In genomic region chr3:136249593-136250225, GRCh38 we compare ENCODE assay signal across 9 cellular contexts. TPM values are rescaled to one million over a fixed set of nuclear protein-coding genes. Genes with fewer than 3 reads are reported as not detected.
DNase-seq lines count a peak whose midpoint lies in the region; ATAC-seq, FAIRE-seq and TF ChIP-seq lines count a peak whose summit lies in the region.
"Had no signal": no experiment of that assay in that cellular context is flagged by ENCODE, and none has a peak within 500 bp of the region (broad histone marks: within the 10 kb centered on the region; RNA-seq: fewer than 3 reads in every experiment).

No MANE protein-coding gene starts in this region.

- peak overlapping the region; percentile 91 to 99 (median 97) for H3K27ac Mint-ChIP-seq in nephron

- no peaks in the 10 kb centered on the region for H3F3A ChIP-seq in Loucy (ENCODE audit: low read depth)

- peak overlapping the region; percentile 70 for H3K4me2 ChIP-seq in Loucy (ENCODE audit: low read depth, low read length, poor library complexity, severe bottlenecking)

- DNase-seq in frontal cortex (ENCODE audit: low spot score in 2 of 2) (no peak), DMS153 treated with DMSO at 0.1 percent for 48 hours (lab: John Stamatoyannopoulos, UW; ENCODE audit: unreplicated experiment) (no peak), anterior cingulate cortex (lab: John Stamatoyannopoulos, UW) (no peak)

- peaks cover 23% of the 10 kb centered on the region for H3K4me1 ChIP-seq in Loucy (ENCODE audit: insufficient read depth, low read length, poor library complexity, severe bottlenecking)

- peaks cover 31% of the 10 kb centered on the region for H3K79me2 ChIP-seq in Loucy (ENCODE audit: insufficient read depth, low read length)

- H3K9me3 ChIP-seq in Loucy (ENCODE audit: insufficient read depth, low read depth, low read length), result no peaks in the 10 kb centered on the region

- peaks cover 5% of the 10 kb centered on the region for H3K27me3 Mint-ChIP-seq in nephron (ENCODE audit: low read depth)

- no peaks in the 10 kb centered on the region for H3K9me2 ChIP-seq in Loucy (replicated peaks; ENCODE audit: low read depth, low read length)

- H3K4me3 Mint-ChIP-seq in nephron, result peak overlapping the region; percentile 89 to 92 (median 90)

- no peak for TF ChIP-seq CTCF in C4-2B (conservative IDR thresholded peaks at IDR 0.05)
- TF ChIP-seq CTCF in Loucy (conservative IDR thresholded peaks at IDR 0.05; ENCODE audit: low read length), result no peak
- no peak for TF ChIP-seq CTCF in nephron (IDR thresholded peaks at IDR 0.05; ENCODE audit: unreplicated experiment in 3 of 3)

- no peaks in the 10 kb centered on the region for H3K9me3 Mint-ChIP-seq in nephron

- H3K36me3 Mint-ChIP-seq in nephron (ENCODE audit: low read depth), result no peaks in the 10 kb centered on the region

- no peak for ATAC-seq in HG03469 (IDR thresholded peaks at IDR 0.05; ENCODE audit: unreplicated experiment)

- no peaks in the 10 kb centered on the region for H3K27me3 ChIP-seq in Loucy (ENCODE audit: insufficient read depth, low read length, poor library complexity, severe bottlenecking)

- peak overlapping the region; percentile 73 for H3K9ac ChIP-seq in Loucy (ENCODE audit: low read depth, low read length, poor library complexity, severe bottlenecking)

- peak overlapping the region; percentile 94 for H2AFZ ChIP-seq in Loucy (ENCODE audit: low read length)

- no peaks in the 10 kb centered on the region for H3K36me3 ChIP-seq in Loucy (ENCODE audit: insufficient read depth, low read length)

- H4K20me1 ChIP-seq in Loucy (ENCODE audit: insufficient read depth, low read length, poor library complexity, severe bottlenecking), result no peaks in the 10 kb centered on the region

- H3K27ac ChIP-seq in C4-2B (peak overlapping the region; percentile 78), cingulate gyrus (ENCODE audit: low read depth, low read length) (peak overlapping the region; percentile 87)

- peak overlapping the region; percentile 81 for H3K4me3 ChIP-seq in Loucy (ENCODE audit: low read length, poor library complexity, severe bottlenecking)

- H3K4me1 Mint-ChIP-seq in nephron, result peaks cover 14% of the 10 kb centered on the region

- FAIRE-seq in frontal cortex (lab: Jason Lieb, UNC), result no peak
- FAIRE-seq: colon had no signal

RNA-seq across cellular contexts. Expression of gene PCCB, which starts 0.4 kb away (rescaled TPM):
- total RNA-seq in frontal cortex, result 41.2 TPM

RNA-seq across cellular contexts. Expression of gene MSL2, which starts 53.6 kb away (rescaled TPM):
- total RNA-seq in frontal cortex, result 23.6 TPM
